ENCODE assay signal across 1 cellular context in the genomic region with DNA sequence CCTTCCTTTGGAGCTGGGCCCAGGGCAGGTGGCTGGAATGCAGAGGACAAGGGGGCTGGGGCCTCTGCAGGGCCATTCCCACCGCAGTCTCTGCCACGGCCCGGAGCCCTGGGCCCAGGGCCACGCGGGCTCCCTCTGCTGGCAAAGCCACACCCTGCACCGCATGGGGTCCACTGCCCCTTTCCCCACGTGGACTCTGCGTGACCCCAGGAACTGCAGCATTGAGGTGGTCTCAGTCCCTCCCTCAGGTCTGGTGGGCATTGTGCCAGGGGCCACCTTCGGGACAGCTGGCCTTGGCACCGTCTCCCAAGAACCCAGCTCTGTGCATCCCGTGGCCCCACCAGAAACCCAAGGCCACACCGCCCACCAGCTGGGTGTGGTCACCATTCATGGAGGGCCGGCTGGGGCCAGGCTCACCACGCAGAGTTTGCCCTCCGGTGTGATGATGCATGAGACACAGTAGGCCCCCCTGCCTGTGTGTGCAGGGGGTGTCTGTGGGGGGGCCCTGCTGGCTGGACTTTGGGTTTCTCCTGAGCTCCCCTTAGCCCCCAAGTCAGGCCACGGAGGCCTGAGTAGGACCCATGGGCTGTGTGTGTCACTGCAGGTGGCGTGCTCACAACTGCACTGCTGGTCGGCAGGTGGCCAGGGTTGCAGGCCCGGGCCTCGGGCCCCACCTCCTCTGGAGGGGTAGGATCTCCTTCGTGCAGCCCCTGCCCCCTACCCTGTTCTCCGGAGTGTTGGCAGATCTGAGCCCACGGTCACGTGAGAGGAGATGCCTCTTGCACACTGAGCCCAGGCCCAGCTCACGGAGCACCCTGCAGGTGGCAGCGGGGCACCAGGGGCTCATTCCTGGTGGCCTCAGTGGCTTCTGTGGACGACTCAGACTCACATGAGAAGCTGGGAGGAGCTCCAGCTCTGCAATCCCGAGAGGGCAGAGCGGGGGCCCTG.
TF ChIP-seq lines count a peak whose summit lies in the region.

No MANE protein-coding gene starts in this region.

TF ChIP-seq in K562, 482 proteins besides CTCF, POLR2A, EP300 and RAD21 (continued from another document and continues in another):
- TF ChIP-seq, protein P1, sequence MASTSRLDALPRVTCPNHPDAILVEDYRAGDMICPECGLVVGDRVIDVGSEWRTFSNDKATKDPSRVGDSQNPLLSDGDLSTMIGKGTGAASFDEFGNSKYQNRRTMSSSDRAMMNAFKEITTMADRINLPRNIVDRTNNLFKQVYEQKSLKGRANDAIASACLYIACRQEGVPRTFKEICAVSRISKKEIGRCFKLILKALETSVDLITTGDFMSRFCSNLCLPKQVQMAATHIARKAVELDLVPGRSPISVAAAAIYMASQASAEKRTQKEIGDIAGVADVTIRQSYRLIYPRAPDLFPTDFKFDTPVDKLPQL (IDR thresholded peaks at IDR 0.05; ENCODE audit: extremely low read depth, insufficient read length), result no peak
- no peak for TF ChIP-seq MCM5 (IDR thresholded peaks at IDR 0.05; ENCODE audit: low read depth)
- no peak for TF ChIP-seq BCOR (IDR thresholded peaks at IDR 0.05)
- peak; percentile 41 for TF ChIP-seq ZNF384 (IDR thresholded peaks at IDR 0.05; ENCODE audit: low read depth, low read length)
- TF ChIP-seq, protein P2, sequence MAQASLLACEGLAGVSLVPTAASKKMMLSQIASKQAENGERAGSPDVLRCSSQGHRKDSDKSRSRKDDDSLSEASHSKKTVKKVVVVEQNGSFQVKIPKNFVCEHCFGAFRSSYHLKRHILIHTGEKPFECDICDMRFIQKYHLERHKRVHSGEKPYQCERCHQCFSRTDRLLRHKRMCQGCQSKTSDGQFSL (CRISPR knock-in tag; IDR thresholded peaks at IDR 0.05), result peak; percentile 91
- TF ChIP-seq, protein P2 (tag; IDR thresholded peaks at IDR 0.05), result 0 out of 4 replicates have a peak, but pooled peaks of 1 of the 2 experiments have one; percentile 50
- TF ChIP-seq TBP (optimal IDR thresholded peaks at IDR 0.05; ENCODE audit: low read depth, low read length), result no peak
- 0 out of 4 replicates have a peak, but pooled peaks of 1 of the 2 experiments have one; percentile 51 for TF ChIP-seq NONO (IDR thresholded peaks at IDR 0.05; ENCODE audit: low read depth in 2 of 2, low read length in 1 of 2)
- no peak for TF ChIP-seq PTTG1 (tag; IDR thresholded peaks at IDR 0.05; ENCODE audit: low read depth)
- TF ChIP-seq, protein P3, sequence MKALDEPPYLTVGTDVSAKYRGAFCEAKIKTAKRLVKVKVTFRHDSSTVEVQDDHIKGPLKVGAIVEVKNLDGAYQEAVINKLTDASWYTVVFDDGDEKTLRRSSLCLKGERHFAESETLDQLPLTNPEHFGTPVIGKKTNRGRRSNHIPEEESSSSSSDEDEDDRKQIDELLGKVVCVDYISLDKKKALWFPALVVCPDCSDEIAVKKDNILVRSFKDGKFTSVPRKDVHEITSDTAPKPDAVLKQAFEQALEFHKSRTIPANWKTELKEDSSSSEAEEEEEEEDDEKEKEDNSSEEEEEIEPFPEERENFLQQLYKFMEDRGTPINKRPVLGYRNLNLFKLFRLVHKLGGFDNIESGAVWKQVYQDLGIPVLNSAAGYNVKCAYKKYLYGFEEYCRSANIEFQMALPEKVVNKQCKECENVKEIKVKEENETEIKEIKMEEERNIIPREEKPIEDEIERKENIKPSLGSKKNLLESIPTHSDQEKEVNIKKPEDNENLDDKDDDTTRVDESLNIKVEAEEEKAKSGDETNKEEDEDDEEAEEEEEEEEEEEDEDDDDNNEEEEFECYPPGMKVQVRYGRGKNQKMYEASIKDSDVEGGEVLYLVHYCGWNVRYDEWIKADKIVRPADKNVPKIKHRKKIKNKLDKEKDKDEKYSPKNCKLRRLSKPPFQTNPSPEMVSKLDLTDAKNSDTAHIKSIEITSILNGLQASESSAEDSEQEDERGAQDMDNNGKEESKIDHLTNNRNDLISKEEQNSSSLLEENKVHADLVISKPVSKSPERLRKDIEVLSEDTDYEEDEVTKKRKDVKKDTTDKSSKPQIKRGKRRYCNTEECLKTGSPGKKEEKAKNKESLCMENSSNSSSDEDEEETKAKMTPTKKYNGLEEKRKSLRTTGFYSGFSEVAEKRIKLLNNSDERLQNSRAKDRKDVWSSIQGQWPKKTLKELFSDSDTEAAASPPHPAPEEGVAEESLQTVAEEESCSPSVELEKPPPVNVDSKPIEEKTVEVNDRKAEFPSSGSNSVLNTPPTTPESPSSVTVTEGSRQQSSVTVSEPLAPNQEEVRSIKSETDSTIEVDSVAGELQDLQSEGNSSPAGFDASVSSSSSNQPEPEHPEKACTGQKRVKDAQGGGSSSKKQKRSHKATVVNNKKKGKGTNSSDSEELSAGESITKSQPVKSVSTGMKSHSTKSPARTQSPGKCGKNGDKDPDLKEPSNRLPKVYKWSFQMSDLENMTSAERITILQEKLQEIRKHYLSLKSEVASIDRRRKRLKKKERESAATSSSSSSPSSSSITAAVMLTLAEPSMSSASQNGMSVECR (CRISPR knock-in tag; IDR thresholded peaks at IDR 0.05), result peak; percentile 58; the same call in 1 of the 2 replicates
- TF ChIP-seq, protein P4, sequence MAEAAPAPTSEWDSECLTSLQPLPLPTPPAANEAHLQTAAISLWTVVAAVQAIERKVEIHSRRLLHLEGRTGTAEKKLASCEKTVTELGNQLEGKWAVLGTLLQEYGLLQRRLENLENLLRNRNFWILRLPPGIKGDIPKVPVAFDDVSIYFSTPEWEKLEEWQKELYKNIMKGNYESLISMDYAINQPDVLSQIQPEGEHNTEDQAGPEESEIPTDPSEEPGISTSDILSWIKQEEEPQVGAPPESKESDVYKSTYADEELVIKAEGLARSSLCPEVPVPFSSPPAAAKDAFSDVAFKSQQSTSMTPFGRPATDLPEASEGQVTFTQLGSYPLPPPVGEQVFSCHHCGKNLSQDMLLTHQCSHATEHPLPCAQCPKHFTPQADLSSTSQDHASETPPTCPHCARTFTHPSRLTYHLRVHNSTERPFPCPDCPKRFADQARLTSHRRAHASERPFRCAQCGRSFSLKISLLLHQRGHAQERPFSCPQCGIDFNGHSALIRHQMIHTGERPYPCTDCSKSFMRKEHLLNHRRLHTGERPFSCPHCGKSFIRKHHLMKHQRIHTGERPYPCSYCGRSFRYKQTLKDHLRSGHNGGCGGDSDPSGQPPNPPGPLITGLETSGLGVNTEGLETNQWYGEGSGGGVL (CRISPR knock-in tag; IDR thresholded peaks at IDR 0.05), result no peak
- TF ChIP-seq SLC30A9 (CRISPR knock-in tag; IDR thresholded peaks at IDR 0.05), result no peak
- TF ChIP-seq TCF7L2 (IDR thresholded peaks at IDR 0.05; ENCODE audit: low read depth, low read length), result no peak
- TF ChIP-seq, protein P5, sequence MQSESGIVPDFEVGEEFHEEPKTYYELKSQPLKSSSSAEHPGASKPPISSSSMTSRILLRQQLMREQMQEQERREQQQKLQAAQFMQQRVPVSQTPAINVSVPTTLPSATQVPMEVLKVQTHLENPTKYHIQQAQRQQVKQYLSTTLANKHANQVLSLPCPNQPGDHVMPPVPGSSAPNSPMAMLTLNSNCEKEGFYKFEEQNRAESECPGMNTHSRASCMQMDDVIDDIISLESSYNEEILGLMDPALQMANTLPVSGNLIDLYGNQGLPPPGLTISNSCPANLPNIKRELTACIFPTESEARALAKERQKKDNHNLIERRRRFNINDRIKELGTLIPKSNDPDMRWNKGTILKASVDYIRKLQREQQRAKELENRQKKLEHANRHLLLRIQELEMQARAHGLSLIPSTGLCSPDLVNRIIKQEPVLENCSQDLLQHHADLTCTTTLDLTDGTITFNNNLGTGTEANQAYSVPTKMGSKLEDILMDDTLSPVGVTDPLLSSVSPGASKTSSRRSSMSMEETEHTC (IDR thresholded peaks at IDR 0.05), result no peak
- TF ChIP-seq NFRKB (IDR thresholded peaks at IDR 0.05; ENCODE audit: low read depth), result no peak
- TF ChIP-seq GATA2 (CRISPR knock-in tag; IDR thresholded peaks at IDR 0.05), result no peak
- no peak for TF ChIP-seq PHB (CRISPR knock-in tag; IDR thresholded peaks at IDR 0.05)
- TF ChIP-seq TGIF2 (CRISPR knock-in tag; IDR thresholded peaks at IDR 0.05), result no peak
- no peak for TF ChIP-seq TAF1 (IDR thresholded peaks at IDR 0.05; ENCODE audit: control insufficient read depth, extremely low read depth, insufficient read depth, low read length, severe bottlenecking)
- TF ChIP-seq U2AF2 (optimal IDR thresholded peaks at IDR 0.05; ENCODE audit: low read depth, low read length), result no peak
- TF ChIP-seq, protein P6, sequence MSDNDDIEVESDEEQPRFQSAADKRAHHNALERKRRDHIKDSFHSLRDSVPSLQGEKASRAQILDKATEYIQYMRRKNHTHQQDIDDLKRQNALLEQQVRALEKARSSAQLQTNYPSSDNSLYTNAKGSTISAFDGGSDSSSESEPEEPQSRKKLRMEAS (CRISPR knock-in tag; IDR thresholded peaks at IDR 0.05), result peak; percentile 99
- no peak for TF ChIP-seq KDM5B (IDR thresholded peaks at IDR 0.05; ENCODE audit: insufficient replicate concordance, low read depth, low read length)
- TF ChIP-seq, protein P7, sequence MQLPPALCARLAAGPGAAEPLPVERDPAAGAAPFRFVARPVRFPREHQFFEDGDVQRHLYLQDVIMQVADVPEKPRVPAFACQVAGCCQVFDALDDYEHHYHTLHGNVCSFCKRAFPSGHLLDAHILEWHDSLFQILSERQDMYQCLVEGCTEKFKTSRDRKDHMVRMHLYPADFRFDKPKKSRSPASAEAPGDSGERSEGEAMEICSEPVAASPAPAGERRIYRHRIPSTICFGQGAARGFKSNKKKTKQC (CRISPR knock-in tag; IDR thresholded peaks at IDR 0.05), result no peak; the same call in 1 of the 2 replicates
- no peak for TF ChIP-seq NUFIP1 (IDR thresholded peaks at IDR 0.05; ENCODE audit: partially characterized antibody)
- no peak for TF ChIP-seq PTBP1 (IDR thresholded peaks at IDR 0.05; ENCODE audit: low read depth, low read length)
- no peak for TF ChIP-seq HDAC8 (tag; IDR thresholded peaks at IDR 0.05)
- no peak for TF ChIP-seq BRF1 (IDR thresholded peaks at IDR 0.05; ENCODE audit: borderline replicate concordance, extremely low read depth, insufficient read length)
- TF ChIP-seq FOXA1 (IDR thresholded peaks at IDR 0.05; ENCODE audit: borderline replicate concordance), result no peak
- no peak for TF ChIP-seq SMARCA5 (IDR thresholded peaks at IDR 0.05)
- TF ChIP-seq, protein P8, sequence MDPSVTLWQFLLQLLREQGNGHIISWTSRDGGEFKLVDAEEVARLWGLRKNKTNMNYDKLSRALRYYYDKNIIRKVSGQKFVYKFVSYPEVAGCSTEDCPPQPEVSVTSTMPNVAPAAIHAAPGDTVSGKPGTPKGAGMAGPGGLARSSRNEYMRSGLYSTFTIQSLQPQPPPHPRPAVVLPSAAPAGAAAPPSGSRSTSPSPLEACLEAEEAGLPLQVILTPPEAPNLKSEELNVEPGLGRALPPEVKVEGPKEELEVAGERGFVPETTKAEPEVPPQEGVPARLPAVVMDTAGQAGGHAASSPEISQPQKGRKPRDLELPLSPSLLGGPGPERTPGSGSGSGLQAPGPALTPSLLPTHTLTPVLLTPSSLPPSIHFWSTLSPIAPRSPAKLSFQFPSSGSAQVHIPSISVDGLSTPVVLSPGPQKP (CRISPR knock-in tag; IDR thresholded peaks at IDR 0.05), result no peak
- no peak for TF ChIP-seq GTF2F1 (IDR thresholded peaks at IDR 0.05; ENCODE audit: low read depth, low read length)
- no peak for TF ChIP-seq ZNF77 (CRISPR knock-in tag; IDR thresholded peaks at IDR 0.05)
- TF ChIP-seq, protein P9, sequence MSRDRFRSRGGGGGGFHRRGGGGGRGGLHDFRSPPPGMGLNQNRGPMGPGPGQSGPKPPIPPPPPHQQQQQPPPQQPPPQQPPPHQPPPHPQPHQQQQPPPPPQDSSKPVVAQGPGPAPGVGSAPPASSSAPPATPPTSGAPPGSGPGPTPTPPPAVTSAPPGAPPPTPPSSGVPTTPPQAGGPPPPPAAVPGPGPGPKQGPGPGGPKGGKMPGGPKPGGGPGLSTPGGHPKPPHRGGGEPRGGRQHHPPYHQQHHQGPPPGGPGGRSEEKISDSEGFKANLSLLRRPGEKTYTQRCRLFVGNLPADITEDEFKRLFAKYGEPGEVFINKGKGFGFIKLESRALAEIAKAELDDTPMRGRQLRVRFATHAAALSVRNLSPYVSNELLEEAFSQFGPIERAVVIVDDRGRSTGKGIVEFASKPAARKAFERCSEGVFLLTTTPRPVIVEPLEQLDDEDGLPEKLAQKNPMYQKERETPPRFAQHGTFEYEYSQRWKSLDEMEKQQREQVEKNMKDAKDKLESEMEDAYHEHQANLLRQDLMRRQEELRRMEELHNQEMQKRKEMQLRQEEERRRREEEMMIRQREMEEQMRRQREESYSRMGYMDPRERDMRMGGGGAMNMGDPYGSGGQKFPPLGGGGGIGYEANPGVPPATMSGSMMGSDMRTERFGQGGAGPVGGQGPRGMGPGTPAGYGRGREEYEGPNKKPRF (IDR thresholded peaks at IDR 0.05; ENCODE audit: low read depth, low read length), result no peak
- no peak for TF ChIP-seq IFI16 (CRISPR knock-in tag; IDR thresholded peaks at IDR 0.05)
- no peak for TF ChIP-seq TAF15 (IDR thresholded peaks at IDR 0.05; ENCODE audit: low read depth, low read length)
- TF ChIP-seq NELFE (IDR thresholded peaks at IDR 0.05; ENCODE audit: insufficient read depth, insufficient read length), result no peak
- no peak for TF ChIP-seq POLR2H (tag; IDR thresholded peaks at IDR 0.05; ENCODE audit: low read depth)
- TF ChIP-seq PURB (CRISPR knock-in tag; IDR thresholded peaks at IDR 0.05; ENCODE audit: low read depth), result no peak
- no peak for TF ChIP-seq ZNF57 (CRISPR knock-in tag; IDR thresholded peaks at IDR 0.05)
- TF ChIP-seq BRD9 (IDR thresholded peaks at IDR 0.05; ENCODE audit: low read depth, partially characterized antibody), result no peak
- no peak; the same call in 1 of the 2 replicates for TF ChIP-seq TRIM28 (IDR thresholded peaks at IDR 0.05)
- TF ChIP-seq RFX5 (IDR thresholded peaks at IDR 0.05; ENCODE audit: low read depth, low read length), result no peak
- peak; percentile 97 for TF ChIP-seq MYC (IDR thresholded peaks at IDR 0.05; ENCODE audit: low read depth, low read length)
- TF ChIP-seq MYC (CRISPR knock-in tag; IDR thresholded peaks at IDR 0.05; ENCODE audit: borderline replicate concordance, low read depth), result peak; percentile 87; the same call in 1 of the 2 replicates
- no peak for TF ChIP-seq POLR3G (IDR thresholded peaks at IDR 0.05; ENCODE audit: extremely low read depth, insufficient read length, insufficient replicate concordance)
- no peak for TF ChIP-seq ZNF586 (CRISPR knock-in tag; conservative IDR thresholded peaks at IDR 0.05)
- TF ChIP-seq EP400 (IDR thresholded peaks at IDR 0.05), result peak; percentile 89; the same call in 1 of the 2 replicates
- no peak; the same call in 1 of the 2 replicates for TF ChIP-seq KLF13 (tag; IDR thresholded peaks at IDR 0.05; ENCODE audit: borderline replicate concordance, low read depth)
- no peak for TF ChIP-seq SPI1 (IDR thresholded peaks at IDR 0.05; ENCODE audit: borderline replicate concordance, low read depth, low read length)
- TF ChIP-seq, protein P10, sequence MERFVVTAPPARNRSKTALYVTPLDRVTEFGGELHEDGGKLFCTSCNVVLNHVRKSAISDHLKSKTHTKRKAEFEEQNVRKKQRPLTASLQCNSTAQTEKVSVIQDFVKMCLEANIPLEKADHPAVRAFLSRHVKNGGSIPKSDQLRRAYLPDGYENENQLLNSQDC (CRISPR knock-in tag; IDR thresholded peaks at IDR 0.05), result no peak
- peak; percentile 73 for TF ChIP-seq ETV5 (CRISPR knock-in tag; IDR thresholded peaks at IDR 0.05; ENCODE audit: low read depth)
- TF ChIP-seq SIRT6 (IDR thresholded peaks at IDR 0.05; ENCODE audit: low read depth, low read length), result no peak
- TF ChIP-seq ATF7 (IDR thresholded peaks at IDR 0.05), result no peak
- no peak for TF ChIP-seq KLF10 (CRISPR knock-in tag; IDR thresholded peaks at IDR 0.05)
- no peak for TF ChIP-seq ZNF41 (CRISPR knock-in tag; conservative IDR thresholded peaks at IDR 0.05)
- no peak for TF ChIP-seq RFX1 (IDR thresholded peaks at IDR 0.05)
- no peak for TF ChIP-seq MCM3 (IDR thresholded peaks at IDR 0.05)
